22 cellular contexts compared by ENCODE assay signal in the genomic region with DNA sequence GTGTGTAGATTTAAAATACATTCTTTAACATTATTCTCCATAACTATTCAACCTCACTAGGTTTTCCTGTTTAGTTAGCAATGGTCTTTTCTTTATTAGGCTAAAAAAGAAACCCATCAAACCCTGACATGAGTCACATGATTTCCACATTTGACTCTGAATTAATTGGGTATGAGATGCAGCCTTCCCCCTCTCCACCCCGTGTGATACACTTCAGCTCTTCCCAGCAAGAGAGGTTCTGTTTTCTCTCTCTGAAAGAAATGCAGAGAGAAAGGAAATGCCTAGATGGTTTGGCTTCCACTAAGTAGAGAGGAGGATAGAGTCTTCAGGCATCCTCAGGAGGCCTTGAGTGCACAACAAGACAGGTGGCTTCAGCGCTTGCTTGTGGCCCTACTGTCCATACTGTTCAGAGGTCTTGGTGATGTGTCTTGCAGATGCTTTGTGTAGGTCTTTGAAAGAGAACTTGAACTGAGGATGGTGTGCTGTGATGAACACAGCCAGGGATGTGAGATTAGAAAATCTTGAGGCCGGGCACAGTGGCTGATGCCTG.
A peak's percentile ranks its signal among the peaks of the same experiment; 100 is the strongest.
DNase-seq lines count a peak whose midpoint lies in the region; ATAC-seq and TF ChIP-seq lines count a peak whose summit lies in the region.
"Had no signal": no experiment of that assay in that cellular context is flagged by ENCODE, and none has a peak within 500 bp of the region (broad histone marks: within the 10 kb centered on the region; RNA-seq: fewer than 3 reads in every experiment).

No MANE protein-coding gene starts in this region.

- 0 out of 2 replicates have a peak, but pooled peaks have one; percentile 17 for TF ChIP-seq POLR2A in Raji (IDR thresholded peaks at IDR 0.05; ENCODE audit: insufficient read depth, low read depth, low read length)

- peaks cover 53% of the 10 kb centered on the region for H3K4me1 Mint-ChIP-seq in stimulated activated naive CD8-positive, alpha-beta T cell treated with anti-CD3 and anti-CD28 coated beads, Interleukin-15, Interleukin-2, amounts not matched to agents 100 ng/mL and 50 ng/mL, for 24 hours (ENCODE audit: low read depth)
- H3K4me1 Mint-ChIP-seq in activated naive CD8-positive, alpha-beta T cell treated with anti-CD3 and anti-CD28 coated beads, Interleukin-2, amount 50 U/mL, for 24 hours, result peaks cover 34% of the 10 kb centered on the region

- H3K36me3 Mint-ChIP-seq in stimulated activated naive CD8-positive, alpha-beta T cell treated with anti-CD3 and anti-CD28 coated beads, Interleukin-15, Interleukin-2, amounts not matched to agents 100 ng/mL and 50 ng/mL, for 24 hours (ENCODE audit: low read depth), result peaks cover 22% of the 10 kb centered on the region
- H3K36me3 Mint-ChIP-seq in activated naive CD8-positive, alpha-beta T cell treated with anti-CD3 and anti-CD28 coated beads, Interleukin-2, amount 50 U/mL, for 24 hours (ENCODE audit: low read depth), result peaks cover 4% of the 10 kb centered on the region

- no peak for DNase-seq in stimulated activated naive CD8-positive, alpha-beta T cell treated with anti-CD3 and anti-CD28 coated beads, Interleukin-15, Interleukin-2, amounts not matched to agents 100 U/mL and 50 U/mL, for 24 hours
- DNase-seq in activated naive CD8-positive, alpha-beta T cell treated with anti-CD3 and anti-CD28 coated beads, Interleukin-2, amount 50 U/mL, for 24 hours, result no peak
- no peak for DNase-seq in GM13977 (ENCODE audit: low spot score)
- DNase-seq in activated effector memory CD4-positive, alpha-beta T cell treated with anti-CD3 and anti-CD28 coated beads, Interleukin-2, amount 50 U/mL, for 16 hours, result no peak
- DNase-seq: activated naive CD8-positive, alpha-beta T cell treated with anti-CD3 and anti-CD28 coated beads, Interleukin-2, amount 10 ng/mL, durations not matched to agents 7 days and 5 days; CD4-positive, alpha-beta memory T cell; central memory CD4-positive, alpha-beta T cell; dermis blood vessel endothelial cell; GDM1; H7; islet precursor cell; NCI-H1048; NCI-H1694 treated with DMSO at 0.1 percent for 48 hours; NCI-H526; Peyer's patch; posterior cingulate gyrus; right lobe of liver; stimulated activated CD4-positive, alpha-beta T cell treated with anti-CD3 and anti-CD28 coated beads, Interleukin-4, amount 100 ng/mL, for 4 hours; stomach had no signal

- no peak for TF ChIP-seq CTCF in GM13977 (IDR thresholded peaks at IDR 0.05; ENCODE audit: extremely low read depth, insufficient read depth, missing control alignments)

- H3K9me3 Mint-ChIP-seq in stimulated activated naive CD8-positive, alpha-beta T cell treated with anti-CD3 and anti-CD28 coated beads, Interleukin-15, Interleukin-2, amounts not matched to agents 100 ng/mL and 50 ng/mL, for 24 hours, result no peaks in the 10 kb centered on the region
- no peaks in the 10 kb centered on the region for H3K9me3 Mint-ChIP-seq in activated naive CD8-positive, alpha-beta T cell treated with anti-CD3 and anti-CD28 coated beads, Interleukin-2, amount 50 U/mL, for 24 hours
- H3K9me3 Mint-ChIP-seq: activated naive CD8-positive, alpha-beta T cell treated with anti-CD3 and anti-CD28 coated beads, Interleukin-2, amount 10 ng/mL, durations not matched to agents 7 days and 5 days had no signal

- no peak overlapping the region for H3K4me3 Mint-ChIP-seq in stimulated activated naive CD8-positive, alpha-beta T cell treated with anti-CD3 and anti-CD28 coated beads, Interleukin-15, Interleukin-2, amounts not matched to agents 100 ng/mL and 50 ng/mL, for 24 hours
- H3K4me3 Mint-ChIP-seq in activated naive CD8-positive, alpha-beta T cell treated with anti-CD3 and anti-CD28 coated beads, Interleukin-2, amount 50 U/mL, for 24 hours, result peak overlapping the region; percentile 61
- H3K4me3 Mint-ChIP-seq: activated naive CD8-positive, alpha-beta T cell treated with anti-CD3 and anti-CD28 coated beads, Interleukin-2, amount 10 ng/mL, durations not matched to agents 7 days and 5 days had no signal

- ATAC-seq in stimulated activated naive CD8-positive, alpha-beta T cell treated with anti-CD3 and anti-CD28 coated beads, Interleukin-15, Interleukin-2, amounts not matched to agents 100 U/mL and 50 U/mL, for 24 hours, result no peak
- no peak for ATAC-seq in activated naive CD8-positive, alpha-beta T cell treated with anti-CD3 and anti-CD28 coated beads, Interleukin-2, amount 50 U/mL, for 24 hours
- no peak for ATAC-seq in HG03175 (IDR thresholded peaks at IDR 0.05; ENCODE audit: unreplicated experiment)
- ATAC-seq: right lobe of liver had no signal

- in situ Hi-C loops in GM13977 (cut with MboI; ENCODE audit: low pct_unique_long_range_greater_than_20kb, low sequenced_read_pairs, unreplicated experiment), result no loop called here

- no peaks in the 10 kb centered on the region for H3K27me3 Mint-ChIP-seq in stimulated activated naive CD8-positive, alpha-beta T cell treated with anti-CD3 and anti-CD28 coated beads, Interleukin-15, Interleukin-2, amounts not matched to agents 100 ng/mL and 50 ng/mL, for 24 hours
- H3K27me3 Mint-ChIP-seq in activated naive CD8-positive, alpha-beta T cell treated with anti-CD3 and anti-CD28 coated beads, Interleukin-2, amount 50 U/mL, for 24 hours, result no peaks in the 10 kb centered on the region
- H3K27me3 Mint-ChIP-seq: activated naive CD8-positive, alpha-beta T cell treated with anti-CD3 and anti-CD28 coated beads, Interleukin-2, amount 10 ng/mL, durations not matched to agents 7 days and 5 days; CD4-positive, alpha-beta memory T cell had no signal

- H3K27ac Mint-ChIP-seq in stimulated activated naive CD8-positive, alpha-beta T cell treated with anti-CD3 and anti-CD28 coated beads, Interleukin-15, Interleukin-2, amounts not matched to agents 100 ng/mL and 50 ng/mL, for 24 hours, result peak overlapping the region; percentile 89
- peak overlapping the region; percentile 88 for H3K27ac Mint-ChIP-seq in activated naive CD8-positive, alpha-beta T cell treated with anti-CD3 and anti-CD28 coated beads, Interleukin-2, amount 50 U/mL, for 24 hours
- H3K27ac Mint-ChIP-seq: activated naive CD8-positive, alpha-beta T cell treated with anti-CD3 and anti-CD28 coated beads, Interleukin-2, amount 10 ng/mL, durations not matched to agents 7 days and 5 days had no signal
